ENCODE assay signal across 8 cellular contexts in the genomic region with DNA sequence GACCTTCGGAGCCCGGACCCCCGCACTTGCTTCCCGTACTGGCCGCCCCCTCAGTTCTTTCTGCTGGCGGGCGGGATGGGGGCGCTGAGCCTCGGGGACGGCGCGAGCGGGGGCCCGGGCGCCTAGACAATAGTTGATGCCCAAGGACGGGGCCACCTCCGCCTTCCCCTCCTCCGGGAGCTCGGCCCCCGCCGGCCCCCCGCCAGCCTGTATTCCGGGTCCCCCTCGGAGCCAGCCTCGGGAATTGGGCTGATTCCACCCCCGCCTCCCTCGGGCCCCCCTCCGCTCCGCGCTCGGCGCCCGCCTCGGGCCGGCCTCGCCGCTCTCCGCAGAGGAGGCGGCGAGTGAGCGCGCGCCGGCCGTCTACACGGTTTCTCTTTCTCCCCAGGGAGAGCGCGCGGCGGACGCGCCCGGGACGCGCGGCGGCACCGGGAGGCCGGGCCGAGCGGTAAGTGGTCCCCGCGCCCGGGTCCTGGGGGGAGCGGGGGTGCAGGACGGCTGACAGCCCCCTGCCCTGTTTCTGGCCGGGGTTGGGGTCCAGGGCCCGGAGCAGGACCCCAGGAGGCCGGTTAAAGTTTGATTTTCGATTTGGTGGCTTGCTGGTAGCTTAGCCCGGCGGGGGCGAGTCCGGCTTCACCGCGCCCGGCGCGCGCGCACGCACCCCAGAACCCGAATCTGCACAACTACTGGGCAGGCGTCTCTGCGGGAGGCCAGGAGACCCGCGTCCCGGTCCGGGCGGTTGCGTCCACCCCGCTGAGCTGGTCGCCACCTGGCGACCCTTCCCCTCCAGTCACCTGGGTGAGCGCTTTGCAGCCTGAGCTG. TPM values are rescaled to one million over a fixed set of nuclear protein-coding genes. Genes with fewer than 3 reads are reported as not detected.
A peak's percentile ranks its signal among the peaks of the same experiment; 100 is the strongest.
DNase-seq lines count a peak whose midpoint lies in the region; ATAC-seq and TF ChIP-seq lines count a peak whose summit lies in the region.

No MANE protein-coding gene starts in this region.

- TF ChIP-seq CTCF in BE2C (IDR thresholded peaks at IDR 0.05; ENCODE audit: low read depth, low read length) (peak; percentile 14), heart right ventricle (IDR thresholded peaks at IDR 0.05) (peak in 2 of 9 donors; percentile 8 to 12)

- TF ChIP-seq POLR2A in GM19099 (IDR thresholded peaks at IDR 0.05; ENCODE audit: extremely low read depth, insufficient read length, low read depth): peak; percentile 70

- H3K9me3 ChIP-seq in BE2C: no peaks in the 10 kb centered on the region
- no peaks in the 10 kb centered on the region for H3K9me3 ChIP-seq in heart right ventricle

- WGBS in adipose tissue, 3 donors: 1% methylated on average over 51 to 95 of the region's 95 CpGs
- 0 to 1% methylated on average over 94 of the region's 95 CpGs for WGBS in heart right ventricle, 2 donors

- DNase-seq in BE2C: peak; percentile 66
- peak; percentile 44 to 72 for DNase-seq in heart right ventricle
- peak; percentile 40 to 93 (median 60) for DNase-seq in posterior cingulate gyrus
- peak; percentile 63 for DNase-seq in ureter (ENCODE audit: low spot score)

- H3K4me1 ChIP-seq in BE2C (peaks cover 6% of the 10 kb centered on the region), heart right ventricle (peaks cover 0 to 60% (median 21%) of the 10 kb centered on the region in 9 donors)

- H3K27ac ChIP-seq in adipose tissue (ENCODE audit: low read depth, low read length): peak overlapping the region; percentile 95
- peak overlapping the region; percentile 83 to 97 (median 92) for H3K27ac ChIP-seq in heart right ventricle

- H3K4me3 ChIP-seq in BE2C (ENCODE audit: low read depth, low read length) (peak overlapping the region; percentile 89), heart right ventricle (peak overlapping the region; percentile 79 to 99 (median 96))

- H3K36me3 ChIP-seq in BE2C: no peaks in the 10 kb centered on the region
- no peaks in the 10 kb centered on the region for H3K36me3 ChIP-seq in heart right ventricle

- H3K27me3 ChIP-seq in BE2C (no peaks in the 10 kb centered on the region), heart right ventricle (no peaks in the 10 kb centered on the region)

- ATAC-seq in HG03354 (IDR thresholded peaks at IDR 0.05; ENCODE audit: poor library complexity, severe bottlenecking, unreplicated experiment) (peak; percentile 34), SK-N-SH treated with all-trans-retinoic acid at 6 μM for 48 hours (peak; percentile 81), heart right ventricle (peak; percentile 58 to 92 (median 74))

- intact Hi-C loops in heart right ventricle (cut with DNase I) (loop anchor here in 7 of 10 donors (2.0 to 10.0 kb wide), 6 partner anchors 264 to 436 kb away; no protein-coding TSS in a partner anchor), posterior cingulate gyrus (cut with DNase I) (loop anchor here (5.0 to 10.0 kb wide), 5 partner anchors 84 to 276 kb away; no protein-coding TSS in a partner anchor)

TF ChIP-seq in SK-N-SH treated with all-trans-retinoic acid at 6 μM for 48 hours, 23 proteins besides CTCF, POLR2A, EP300 and RAD21:
- no peak for TF ChIP-seq ESRRG (CRISPR knock-in tag; IDR thresholded peaks at IDR 0.05)
- TF ChIP-seq, protein P1, sequence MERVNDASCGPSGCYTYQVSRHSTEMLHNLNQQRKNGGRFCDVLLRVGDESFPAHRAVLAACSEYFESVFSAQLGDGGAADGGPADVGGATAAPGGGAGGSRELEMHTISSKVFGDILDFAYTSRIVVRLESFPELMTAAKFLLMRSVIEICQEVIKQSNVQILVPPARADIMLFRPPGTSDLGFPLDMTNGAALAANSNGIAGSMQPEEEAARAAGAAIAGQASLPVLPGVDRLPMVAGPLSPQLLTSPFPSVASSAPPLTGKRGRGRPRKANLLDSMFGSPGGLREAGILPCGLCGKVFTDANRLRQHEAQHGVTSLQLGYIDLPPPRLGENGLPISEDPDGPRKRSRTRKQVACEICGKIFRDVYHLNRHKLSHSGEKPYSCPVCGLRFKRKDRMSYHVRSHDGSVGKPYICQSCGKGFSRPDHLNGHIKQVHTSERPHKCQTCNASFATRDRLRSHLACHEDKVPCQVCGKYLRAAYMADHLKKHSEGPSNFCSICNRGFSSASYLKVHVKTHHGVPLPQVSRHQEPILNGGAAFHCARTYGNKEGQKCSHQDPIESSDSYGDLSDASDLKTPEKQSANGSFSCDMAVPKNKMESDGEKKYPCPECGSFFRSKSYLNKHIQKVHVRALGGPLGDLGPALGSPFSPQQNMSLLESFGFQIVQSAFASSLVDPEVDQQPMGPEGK (CRISPR knock-in tag; IDR thresholded peaks at IDR 0.05; ENCODE audit: borderline replicate concordance): peak; percentile 53; the same call in 1 of the 2 replicates

RNA-seq across cellular contexts. Expression of gene SIPA1L1, which starts 0.7 kb away (rescaled TPM):
- polyA plus RNA-seq in BE2C (2012; ENCODE audit: insufficient read depth, insufficient read length, low read depth): 31.4 TPM
- polyA plus RNA-seq in adipose tissue (10 to 100 TPM in 1 of 3 donors, 1 to 10 TPM in 2; 2.9 to 12.2 (median 6.1) TPM), heart right ventricle (1 to 10 TPM; 4.3 to 4.9 TPM)
- total RNA-seq in heart right ventricle (10 to 100 TPM in 1 of 10 donors, 1 to 10 TPM in 9; 5.7 to 18.0 (median 8.4) TPM), ureter (58.2 TPM)

Comparison
In these comparisons a context has a peak if more than half of its experiments do, and no peak if none do; other contexts are left out.
1. Peak in every context shown above with its lines: DNase-seq, ATAC-seq, H3K4me3 ChIP-seq and H3K27ac ChIP-seq.